9 cellular contexts compared by ENCODE assay signal in genomic region chr1:6497215-6497866, GRCh38. TPM values are rescaled to one million over a fixed set of nuclear protein-coding genes. Genes with fewer than 3 reads are reported as not detected.
A peak's percentile ranks its signal among the peaks of the same experiment; 100 is the strongest.
DNase-seq lines count a peak whose midpoint lies in the region; ATAC-seq and TF ChIP-seq lines count a peak whose summit lies in the region.
"Had no signal": no experiment of that assay in that cellular context is flagged by ENCODE, and none has a peak within 500 bp of the region (broad histone marks: within the 10 kb centered on the region; RNA-seq: fewer than 3 reads in every experiment).

No MANE protein-coding gene starts in this region.

- no CpG with 5 or more reads among the region's 74 CpGs for WGBS in esophagus squamous epithelium, 2 donors
- WGBS in upper lobe of left lung, 2 donors = 0% methylated on average over 2 of the region's 74 CpGs; no CpG with 5 or more reads in 1 of the 2 donors

- peak; percentile 74 for ATAC-seq in DND-41 (ENCODE audit: insufficient read depth, low read depth)
- ATAC-seq in naive thymus-derived CD8-positive, alpha-beta T cell = peak; percentile 52 to 85
- ATAC-seq in upper lobe of left lung (ENCODE audit: low FRiP score in 2 of 2) = peak in 1 of 2 donors; percentile 35
- ATAC-seq in GM21381 (IDR thresholded peaks at IDR 0.05; ENCODE audit: unreplicated experiment) = no peak

- peaks cover 23% of the 10 kb centered on the region for H3K4me1 ChIP-seq in DND-41 (ENCODE audit: insufficient read depth, low read length)
- H3K4me1 ChIP-seq in esophagus squamous epithelium = peaks cover 23 to 73% (median 29%) of the 10 kb centered on the region in 3 donors
- peaks cover 16 to 34% (median 22%) of the 10 kb centered on the region in 4 donors for H3K4me1 ChIP-seq in upper lobe of left lung

- peaks cover 19% of the 10 kb centered on the region for H3K4me1 Mint-ChIP-seq in activated T-cell treated with anti-CD3 and anti-CD28 coated beads, Interleukin-2, amount 50 U/mL, for 24 hours (ENCODE audit: low read depth)
- H3K4me1 Mint-ChIP-seq in naive thymus-derived CD8-positive, alpha-beta T cell = peaks cover 6 to 37% (median 23%) of the 10 kb centered on the region in 4 donors

- H3K4me2 ChIP-seq in DND-41 (ENCODE audit: insufficient read depth, low read length) = peak overlapping the region; percentile 100

- no peak for TF ChIP-seq POLR2A in esophagus squamous epithelium (IDR thresholded peaks at IDR 0.05)
- TF ChIP-seq POLR2A in upper lobe of left lung (IDR thresholded peaks at IDR 0.05) = no peak

- no peaks in the 10 kb centered on the region for H3K36me3 Mint-ChIP-seq in activated T-cell treated with anti-CD3 and anti-CD28 coated beads, Interleukin-2, amount 50 U/mL, for 24 hours (ENCODE audit: low read depth)
- H3K36me3 Mint-ChIP-seq in naive thymus-derived CD8-positive, alpha-beta T cell = peaks cover 0 to 2% (median 0%) of the 10 kb centered on the region in 3 donors

- no peak for TF ChIP-seq CTCF in DND-41 (IDR thresholded peaks at IDR 0.05; ENCODE audit: borderline replicate concordance, extremely low read depth, low read length, poor library complexity, severe bottlenecking)
- no peak for TF ChIP-seq CTCF in esophagus squamous epithelium (IDR thresholded peaks at IDR 0.05)
- no peak for TF ChIP-seq CTCF in upper lobe of left lung (IDR thresholded peaks at IDR 0.05)

- H2AFZ ChIP-seq in DND-41 (ENCODE audit: low read depth, low read length) = peak overlapping the region; percentile 68

- H4K20me1 ChIP-seq in DND-41 (ENCODE audit: insufficient read depth, low read length) = 0 out of 2 replicates have a peak, but pooled peaks cover 2% of the 10 kb centered on the region

- H3K9me3 ChIP-seq in DND-41 (ENCODE audit: insufficient read depth, low read length, severe bottlenecking) (no peaks in the 10 kb centered on the region), esophagus squamous epithelium (no peaks in the 10 kb centered on the region), upper lobe of left lung (no peaks in the 10 kb centered on the region)

- no peaks in the 10 kb centered on the region for H3K9me3 Mint-ChIP-seq in activated T-cell treated with anti-CD3 and anti-CD28 coated beads, Interleukin-2, amount 50 U/mL, for 24 hours
- no peaks in the 10 kb centered on the region for H3K9me3 Mint-ChIP-seq in naive thymus-derived CD8-positive, alpha-beta T cell

- H3K79me2 ChIP-seq in DND-41 (ENCODE audit: insufficient read depth, low read length) = no peaks in the 10 kb centered on the region

- peak overlapping the region; percentile 54 for H3K9ac ChIP-seq in DND-41 (ENCODE audit: low read depth, low read length)

- POLR2A ChIA-PET in naive thymus-derived CD8-positive, alpha-beta T cell (lab: Charles Lee) = interaction anchor here (1.0 kb wide), 1 partner anchor 32 kb away, joined by 4 read pairs; the partner anchor contains the start of gene TNFRSF25

- H3K27ac Mint-ChIP-seq in activated T-cell treated with anti-CD3 and anti-CD28 coated beads, Interleukin-2, amount 50 U/mL, for 24 hours = no peak overlapping the region
- H3K27ac Mint-ChIP-seq in naive thymus-derived CD8-positive, alpha-beta T cell = peak overlapping the region in 5 of 10 donors; percentile 69 to 85 (median 80)

- H3K27me3 ChIP-seq in DND-41 (ENCODE audit: insufficient read depth, low read length, poor library complexity) (peaks cover 11% of the 10 kb centered on the region), esophagus squamous epithelium (peaks cover 0 to 17% (median 0%) of the 10 kb centered on the region in 4 donors), upper lobe of left lung (peaks cover 0 to 4% (median 0%) of the 10 kb centered on the region in 4 donors)

- DNase-seq in DND-41 (peak; percentile 60), NCI-H2171 treated with DMSO at 0.1 percent for 48 hours (lab: John Stamatoyannopoulos, UW) (peak; percentile 33), esophagus squamous epithelium (lab: John Stamatoyannopoulos, UW) (no peak), upper lobe of left lung (peak; percentile 30 to 89), DMS153 treated with DMSO at 0.1 percent for 48 hours (lab: John Stamatoyannopoulos, UW; ENCODE audit: unreplicated experiment) (no peak)
- peak; percentile 67 for DNase-seq in activated T-cell treated with anti-CD3 and anti-CD28 coated beads, Interleukin-2, amount 50 U/mL, for 24 hours
- peak; percentile 31 to 84 (median 51) for DNase-seq in naive thymus-derived CD8-positive, alpha-beta T cell

- no peak for TF ChIP-seq EP300 in upper lobe of left lung (IDR thresholded peaks at IDR 0.05)

- H3K36me3 ChIP-seq in DND-41 (ENCODE audit: insufficient read depth, low read length) = no peaks in the 10 kb centered on the region
- H3K36me3 ChIP-seq in esophagus squamous epithelium = no peaks in the 10 kb centered on the region
- no peaks in the 10 kb centered on the region for H3K36me3 ChIP-seq in upper lobe of left lung

- peak overlapping the region; percentile 68 for H3K4me3 Mint-ChIP-seq in activated T-cell treated with anti-CD3 and anti-CD28 coated beads, Interleukin-2, amount 50 U/mL, for 24 hours
- H3K4me3 Mint-ChIP-seq in naive thymus-derived CD8-positive, alpha-beta T cell = peak overlapping the region; percentile 68 to 88 (median 82)

- H3K27me3 Mint-ChIP-seq in activated T-cell treated with anti-CD3 and anti-CD28 coated beads, Interleukin-2, amount 50 U/mL, for 24 hours = peaks cover 27% of the 10 kb centered on the region
- peaks cover 0 to 20% (median 3%) of the 10 kb centered on the region in 5 donors for H3K27me3 Mint-ChIP-seq in naive thymus-derived CD8-positive, alpha-beta T cell

- intact Hi-C loops in esophagus squamous epithelium (cut with DNase I) = no loop called here

- H3K27ac ChIP-seq in DND-41 (ENCODE audit: low read length) (no peak overlapping the region), esophagus squamous epithelium (peak overlapping the region; percentile 10 to 71 (median 56)), upper lobe of left lung (peak overlapping the region in 2 of 4 donors; percentile 17 to 46)

- peak overlapping the region; percentile 32 to 72; a peak in 3 of 4 replicates for H3K4me3 ChIP-seq in DND-41 (ENCODE audit: low read depth in 1 of 2, low read length in 2 of 2)
- peak overlapping the region; percentile 51 to 84 (median 61) for H3K4me3 ChIP-seq in esophagus squamous epithelium
- peak overlapping the region; percentile 54 to 63 (median 60) for H3K4me3 ChIP-seq in upper lobe of left lung

RNA-seq across cellular contexts. Expression of gene PLEKHG5, which starts 5.9 kb away (rescaled TPM):
- 10 to 100 TPM; 24.3 to 37.8 (median 32.6) TPM for total RNA-seq in esophagus squamous epithelium
- total RNA-seq in naive thymus-derived CD8-positive, alpha-beta T cell = 1 to 10 TPM; 6.3 to 7.0 TPM
- polyA plus RNA-seq in naive thymus-derived CD8-positive, alpha-beta T cell = 1 to 10 TPM in 1 of 3 donors, under 1 TPM in 2; 0.57 to 1.4 (median 0.59) TPM
- total RNA-seq in upper lobe of left lung = 10 to 100 TPM in 5 of 6 donors, 1 to 10 TPM in 1; 5.0 to 31.4 (median 12.6) TPM

RNA-seq across cellular contexts. Expression of gene TNFRSF25, which starts 31.4 kb away (rescaled TPM):
- total RNA-seq in esophagus squamous epithelium (10 to 100 TPM; 22.1 to 47.3 (median 34.3) TPM), upper lobe of left lung (10 to 100 TPM in 4 of 6 donors, 1 to 10 TPM in 2; 4.6 to 51.3 (median 14.0) TPM)
- 100 to 1,000 TPM; 378 to 381 TPM for total RNA-seq in naive thymus-derived CD8-positive, alpha-beta T cell
- 10 to 100 TPM in 2 of 3 donors, 1 to 10 TPM in 1; 7.2 to 28.7 (median 10.6) TPM for polyA plus RNA-seq in naive thymus-derived CD8-positive, alpha-beta T cell

RNA-seq across cellular contexts. Expression of gene NOL9, which starts 57.0 kb away (rescaled TPM):
- total RNA-seq in esophagus squamous epithelium (10 to 100 TPM; 13.0 to 36.4 (median 22.3) TPM), upper lobe of left lung (10 to 100 TPM; 19.6 to 41.9 (median 24.7) TPM)
- 10 to 100 TPM; 81.3 to 93.0 TPM for total RNA-seq in naive thymus-derived CD8-positive, alpha-beta T cell
- 10 to 100 TPM; 10.4 to 19.4 (median 18.5) TPM for polyA plus RNA-seq in naive thymus-derived CD8-positive, alpha-beta T cell

RNA-seq across cellular contexts. Expression of gene TAS1R1, which starts 57.8 kb away (rescaled TPM):
- not detected for total RNA-seq in esophagus squamous epithelium
- not detected for total RNA-seq in naive thymus-derived CD8-positive, alpha-beta T cell
- under 1 TPM in 1 of 3 donors, not detected in 2; 0.06 TPM for polyA plus RNA-seq in naive thymus-derived CD8-positive, alpha-beta T cell
- under 1 TPM in 2 of 6 donors, not detected in 4; 0.11 to 0.15 TPM for total RNA-seq in upper lobe of left lung
- total RNA-seq: NCI-H460 had no signal

Comparison
In these comparisons a context has a peak if more than half of its experiments do, and no peak if none do; other contexts are left out.
1. DNase-seq: peak in DND-41 (single experiment), NCI-H2171 treated with DMSO at 0.1 percent for 48 hours (single experiment), activated T-cell treated with anti-CD3 and anti-CD28 coated beads, Interleukin-2, amount 50 U/mL, for 24 hours (single experiment), naive thymus-derived CD8-positive, alpha-beta T cell (10 of 10) and upper lobe of left lung (2 of 2); none in esophagus squamous epithelium (single experiment) and DMS153 treated with DMSO at 0.1 percent for 48 hours (single experiment).
2. RNA of gene TNFRSF25, which starts 31.4 kb away (total RNA-seq): 378 to 381 TPM in naive thymus-derived CD8-positive, alpha-beta T cell; 22.1 to 47.3 TPM in esophagus squamous epithelium and 4.6 to 51.3 TPM in upper lobe of left lung; every median in the first group is over 4 times any median in the second.
3. Peak in every context shown above with its lines, with median percentiles within 50 percentile points of each other: H3K4me3 ChIP-seq.